Comparison of ENCODE assay signal across 18 cellular contexts in the genomic region with DNA sequence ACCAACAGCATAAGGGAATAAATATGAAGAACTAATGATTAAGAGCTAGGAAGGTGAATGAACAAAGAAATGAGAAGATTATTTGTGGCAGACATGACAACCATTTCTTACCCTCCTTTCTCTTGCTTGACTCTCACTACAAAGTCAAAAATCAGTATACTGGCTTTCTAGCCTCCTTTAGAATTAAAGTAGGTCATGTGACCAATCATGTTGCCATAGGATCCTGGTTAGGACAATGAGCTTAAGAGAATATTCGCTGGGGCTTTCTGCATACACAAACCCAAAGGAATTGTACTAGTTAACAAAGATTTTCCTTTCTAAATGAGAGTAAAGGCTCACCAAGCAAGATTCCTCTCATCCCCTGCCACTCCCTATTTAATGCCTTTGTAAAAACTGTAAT.
DNase-seq lines count a peak whose midpoint lies in the region; ATAC-seq, FAIRE-seq and TF ChIP-seq lines count a peak whose summit lies in the region.
"Had no signal": no experiment of that assay in that cellular context is flagged by ENCODE, and none has a peak within 500 bp of the region (broad histone marks: within the 10 kb centered on the region; RNA-seq: fewer than 3 reads in every experiment).

No MANE protein-coding gene starts in this region.

- no peak overlapping the region for H3K4me3 Mint-ChIP-seq in GM23338
- H3K4me3 Mint-ChIP-seq in activated naive CD4-positive, alpha-beta T cell treated with anti-CD3 and anti-CD28 coated beads for 36 hours, result no peak overlapping the region
- H3K4me3 Mint-ChIP-seq: CD4-positive, alpha-beta memory T cell; H9 had no signal

- intact Hi-C loops in K562 (cut with micrococcal nuclease), result no loop called here
- intact Hi-C loops in activated naive CD4-positive, alpha-beta T cell treated with anti-CD3 and anti-CD28 coated beads for 36 hours (cut with micrococcal nuclease), result no loop called here

- H3K9me1 ChIP-seq in K562 (ENCODE audit: control insufficient read depth, insufficient read depth, low read length), result no peaks in the 10 kb centered on the region

- peaks cover 12% of the 10 kb centered on the region; the same call in 2 of the 3 replicates for H3K9me3 Mint-ChIP-seq in GM23338
- H3K9me3 Mint-ChIP-seq in activated naive CD4-positive, alpha-beta T cell treated with anti-CD3 and anti-CD28 coated beads for 36 hours, result peaks cover 2% of the 10 kb centered on the region

- 0% methylated on average over 1 of the region's 1 CpG for WGBS in K562 (ENCODE audit: insufficient coverage, low coverage, missing lambda C conversion rate)

- H3K27ac ChIP-seq in GM23338 (ENCODE audit: low read depth), result no peak overlapping the region
- no peak overlapping the region for H3K27ac ChIP-seq in K562 (ENCODE audit: extremely low read depth, low read depth, low read length)
- H3K27ac ChIP-seq: GM23248 had no signal

- no peak for TF ChIP-seq RAD21 in Ishikawa (IDR thresholded peaks at IDR 0.05; ENCODE audit: low read depth)
- TF ChIP-seq RAD21 in K562 (CRISPR knock-in tag; conservative IDR thresholded peaks at IDR 0.05 in 1 of 2, IDR thresholded peaks at IDR 0.05 in 1 of 2), result no peak

- H3K36me3 ChIP-seq in GM23338 (ENCODE audit: insufficient read depth), result no peaks in the 10 kb centered on the region
- no peaks in the 10 kb centered on the region for H3K36me3 ChIP-seq in K562 (ENCODE audit: control insufficient read depth, insufficient read depth, low read length)

- H3K4me3 ChIP-seq in GM23338 (no peak overlapping the region), K562 (no peak overlapping the region)
- H3K4me3 ChIP-seq: GM23248 had no signal

- CTCF ChIA-PET in K562 (lab: Yijun Ruan, JAX; ENCODE audit: low intra/inter-chr PET ratio), result no interaction called here
- CTCF ChIA-PET in activated naive CD4-positive, alpha-beta T cell treated with anti-CD3 and anti-CD28 coated beads for 36 hours (lab: Charles Lee), result no interaction called here

- no TSS peak for BruUV-seq in K562 (replicated peaks; lab: Mats Ljungman, UMichigan)

- H3K4me2 ChIP-seq in GM23338, result no peak overlapping the region
- H3K4me2 ChIP-seq in K562 (ENCODE audit: insufficient read depth, low read length), result no peak overlapping the region

- 0 out of 2 replicates have a peak overlapping the region, but pooled peaks have one; percentile 23 for H2AFZ ChIP-seq in GM23338
- no peak overlapping the region for H2AFZ ChIP-seq in K562 (ENCODE audit: low read depth, low read length)

- in situ Hi-C loops in K562 (cut with MboI), result no loop called here

- H3F3A ChIP-seq in GM23338 (replicated peaks; ENCODE audit: low read depth), result no peaks in the 10 kb centered on the region

- H3K9ac ChIP-seq in K562 (ENCODE audit: insufficient read depth in 1 of 2, low read depth in 2 of 2, low read length in 2 of 2), result no peak overlapping the region
- H3K9ac ChIP-seq: GM23248 had no signal

- FAIRE-seq in K562 (lab: Jason Lieb, UNC), result no peak
- FAIRE-seq: GM12891, GM18507 had no signal

- TF ChIP-seq POLR2A in K562 (conservative IDR thresholded peaks at IDR 0.05), result no peak

- POLR2A ChIA-PET in K562 (lab: Yijun Ruan, JAX), result no interaction called here

- no peaks in the 10 kb centered on the region for H4K20me1 ChIP-seq in GM23338 (replicated peaks; ENCODE audit: insufficient read depth)
- H4K20me1 ChIP-seq in K562 (replicated peaks; ENCODE audit: control insufficient read depth, insufficient read depth, low read length), result no peaks in the 10 kb centered on the region

- H3K4me1 ChIP-seq in GM23338 (ENCODE audit: insufficient read depth), result no peaks in the 10 kb centered on the region
- no peaks in the 10 kb centered on the region for H3K4me1 ChIP-seq in K562 (replicated peaks in 1 of 2; ENCODE audit: control insufficient read depth in 2 of 2, insufficient read depth in 2 of 2, low read length in 2 of 2)

- no peaks in the 10 kb centered on the region for H3K27me3 ChIP-seq in GM23338 (ENCODE audit: insufficient read depth)
- peaks cover 0 to 3% of the 10 kb centered on the region in 2 experiments; a peak in 1 of 5 replicates for H3K27me3 ChIP-seq in K562 (ENCODE audit: control insufficient read depth in 2 of 2, insufficient read depth in 2 of 2, low read length in 2 of 2)

- TF ChIP-seq CTCF in GM23338 (conservative IDR thresholded peaks at IDR 0.05; ENCODE audit: low read depth in 2 of 2) (no peak), K562 (IDR thresholded peaks at IDR 0.05 in 2 of 3, conservative IDR thresholded peaks at IDR 0.05 in 1 of 3; ENCODE audit: insufficient read depth in 2 of 3, low read depth in 1 of 3, low read length in 3 of 3) (no peak)

- ATAC-seq in GM23338 (no peak), K562 (no peak), HG03565 (IDR thresholded peaks at IDR 0.05; ENCODE audit: unreplicated experiment) (no peak)
- ATAC-seq: HCT116 had no signal

- DNase-seq in GM23338 (ENCODE audit: low spot score) (no peak), K562 (ENCODE audit: extremely low read depth in 1 of 4, low spot score in 3 of 4) (no peak), HuH-7.5 (ENCODE audit: low spot score) (no peak)
- DNase-seq in activated naive CD4-positive, alpha-beta T cell treated with anti-CD3 and anti-CD28 coated beads for 36 hours, result no peak
- DNase-seq: C1 segment of cervical spinal cord; Calu3; CD4-positive, alpha-beta memory T cell; COR-L47; DMS53; DMS79 treated with DMSO at 0.1 percent for 48 hours; GF-D8; GM23248; H9 had no signal

- peaks cover 2% of the 10 kb centered on the region; the same call in 1 of the 3 replicates for H3K4me1 Mint-ChIP-seq in GM23338
- H3K4me1 Mint-ChIP-seq in activated naive CD4-positive, alpha-beta T cell treated with anti-CD3 and anti-CD28 coated beads for 36 hours (ENCODE audit: low read depth), result no peaks in the 10 kb centered on the region
- H3K4me1 Mint-ChIP-seq: CD4-positive, alpha-beta memory T cell had no signal

- H3K36me3 Mint-ChIP-seq in GM23338 (ENCODE audit: low read depth), result peaks cover 11% of the 10 kb centered on the region; the same call in 2 of the 3 replicates
- H3K36me3 Mint-ChIP-seq in activated naive CD4-positive, alpha-beta T cell treated with anti-CD3 and anti-CD28 coated beads for 36 hours (ENCODE audit: low read depth), result no peaks in the 10 kb centered on the region
- H3K36me3 Mint-ChIP-seq: CD4-positive, alpha-beta memory T cell had no signal

- peaks cover 12% of the 10 kb centered on the region for H3K9me2 ChIP-seq in GM23338 (ENCODE audit: insufficient read depth)

- no peak overlapping the region for H3K27ac Mint-ChIP-seq in GM23338
- H3K27ac Mint-ChIP-seq in activated naive CD4-positive, alpha-beta T cell treated with anti-CD3 and anti-CD28 coated beads for 36 hours, result no peak overlapping the region
- H3K27ac Mint-ChIP-seq: H9 had no signal

- H3K9me3 ChIP-seq in K562 (replicated peaks; ENCODE audit: control insufficient read depth, insufficient read depth, low read depth, low read length), result no peaks in the 10 kb centered on the region

- TF ChIP-seq EP300 in Ishikawa (IDR thresholded peaks at IDR 0.05; ENCODE audit: borderline replicate concordance) (no peak), K562 (IDR thresholded peaks at IDR 0.05; ENCODE audit: low read length) (no peak)

- H3K79me2 ChIP-seq in GM23338 (replicated peaks; ENCODE audit: insufficient read depth) (no peaks in the 10 kb centered on the region), K562 (ENCODE audit: control insufficient read depth, insufficient read depth, low read length) (no peaks in the 10 kb centered on the region)

- peaks cover 3% of the 10 kb centered on the region for H3K27me3 Mint-ChIP-seq in GM23338 (ENCODE audit: insufficient read depth, low read depth, poor library complexity)
- no peaks in the 10 kb centered on the region for H3K27me3 Mint-ChIP-seq in activated naive CD4-positive, alpha-beta T cell treated with anti-CD3 and anti-CD28 coated beads for 36 hours (ENCODE audit: low read depth)

TF ChIP-seq in GM23338, 12 proteins besides CTCF, POLR2A, EP300 and RAD21 (continues in another document):
- TF ChIP-seq JUNB (IDR thresholded peaks at IDR 0.05; ENCODE audit: unreplicated experiment), result no peak
- TF ChIP-seq EZH2 (IDR thresholded peaks at IDR 0.05; ENCODE audit: low read depth, unreplicated experiment), result no peak
- no peak for TF ChIP-seq CREB1 (CRISPR knock-in tag; IDR thresholded peaks at IDR 0.05; ENCODE audit: low read depth)

TF ChIP-seq in Ishikawa, 13 proteins besides CTCF, POLR2A, EP300 and RAD21:
- TF ChIP-seq, protein P1, sequence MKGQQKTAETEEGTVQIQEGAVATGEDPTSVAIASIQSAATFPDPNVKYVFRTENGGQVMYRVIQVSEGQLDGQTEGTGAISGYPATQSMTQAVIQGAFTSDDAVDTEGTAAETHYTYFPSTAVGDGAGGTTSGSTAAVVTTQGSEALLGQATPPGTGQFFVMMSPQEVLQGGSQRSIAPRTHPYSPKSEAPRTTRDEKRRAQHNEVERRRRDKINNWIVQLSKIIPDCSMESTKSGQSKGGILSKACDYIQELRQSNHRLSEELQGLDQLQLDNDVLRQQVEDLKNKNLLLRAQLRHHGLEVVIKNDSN (IDR thresholded peaks at IDR 0.05), result 0 out of 2 replicates have a peak, but pooled peaks have one; percentile 10
- TF ChIP-seq YY1 (IDR thresholded peaks at IDR 0.05; ENCODE audit: low read depth), result no peak
- no peak for TF ChIP-seq NFIC (IDR thresholded peaks at IDR 0.05)

TF ChIP-seq in K562, 482 proteins besides CTCF, POLR2A, EP300 and RAD21:
- TF ChIP-seq PHB2 (IDR thresholded peaks at IDR 0.05; ENCODE audit: low read depth), result no peak
- TF ChIP-seq, protein P2, sequence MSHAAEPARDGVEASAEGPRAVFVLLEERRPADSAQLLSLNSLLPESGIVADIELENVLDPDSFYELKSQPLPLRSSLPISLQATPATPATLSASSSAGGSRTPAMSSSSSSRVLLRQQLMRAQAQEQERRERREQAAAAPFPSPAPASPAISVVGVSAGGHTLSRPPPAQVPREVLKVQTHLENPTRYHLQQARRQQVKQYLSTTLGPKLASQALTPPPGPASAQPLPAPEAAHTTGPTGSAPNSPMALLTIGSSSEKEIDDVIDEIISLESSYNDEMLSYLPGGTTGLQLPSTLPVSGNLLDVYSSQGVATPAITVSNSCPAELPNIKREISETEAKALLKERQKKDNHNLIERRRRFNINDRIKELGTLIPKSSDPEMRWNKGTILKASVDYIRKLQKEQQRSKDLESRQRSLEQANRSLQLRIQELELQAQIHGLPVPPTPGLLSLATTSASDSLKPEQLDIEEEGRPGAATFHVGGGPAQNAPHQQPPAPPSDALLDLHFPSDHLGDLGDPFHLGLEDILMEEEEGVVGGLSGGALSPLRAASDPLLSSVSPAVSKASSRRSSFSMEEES (CRISPR knock-in tag; IDR thresholded peaks at IDR 0.05), result peak; percentile 70
